ENCODE assay signal across 10 cellular contexts in the genomic region with DNA sequence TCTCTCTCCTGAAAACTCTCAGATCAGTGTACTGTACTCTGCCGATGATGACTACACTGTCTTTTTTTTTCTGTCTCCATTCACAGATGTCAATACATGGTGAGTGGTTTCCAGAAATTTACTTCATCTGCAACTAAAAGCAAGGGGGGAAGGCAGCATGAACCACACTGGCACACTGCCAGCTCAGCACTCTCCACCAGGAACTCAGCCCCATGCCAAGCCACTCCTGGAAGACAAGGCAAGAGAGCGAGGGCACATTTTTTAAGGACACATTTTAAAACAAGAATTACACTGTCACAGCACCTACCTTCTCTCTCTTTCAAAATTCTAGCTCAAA.
DNase-seq lines count a peak whose midpoint lies in the region; ATAC-seq and TF ChIP-seq lines count a peak whose summit lies in the region.
"Had no signal": no experiment of that assay in that cellular context is flagged by ENCODE, and none has a peak within 500 bp of the region (broad histone marks: within the 10 kb centered on the region; RNA-seq: fewer than 3 reads in every experiment).

No MANE protein-coding gene starts in this region.

- H3K4me3 ChIP-seq in HFF-Myc (replicated peaks; ENCODE audit: low read depth, low read length), result no peak overlapping the region
- no peak overlapping the region for H3K4me3 ChIP-seq in fibroblast of mammary gland (ENCODE audit: control insufficient read depth, low read depth, low read length)
- H3K4me3 ChIP-seq in mucosa of descending colon, result no peak overlapping the region
- H3K4me3 ChIP-seq: tibial nerve had no signal

- no peak for TF ChIP-seq CTCF in HFF-Myc (IDR thresholded peaks at IDR 0.05; ENCODE audit: low read depth, low read length, missing control alignments)
- TF ChIP-seq CTCF in fibroblast of mammary gland (conservative IDR thresholded peaks at IDR 0.05; ENCODE audit: control insufficient read depth, insufficient read depth, low read depth, low read length), result no peak
- TF ChIP-seq CTCF in mucosa of descending colon (IDR thresholded peaks at IDR 0.05), result no peak

- no peak for ATAC-seq in mucosa of descending colon
- ATAC-seq in activated T-helper 17 cell treated with anti-CD3 and anti-CD28 coated beads, Interleukin-2, amount 50 U/mL, for 72 hours (replicated peaks), result no peak

- peak; percentile 51 for DNase-seq in HFF-Myc (ENCODE audit: extremely low read depth, low read depth)
- DNase-seq in NCI-H510A (lab: John Stamatoyannopoulos, UW), result peak; percentile 10
- peak; percentile 78 for DNase-seq in fibroblast of mammary gland (ENCODE audit: low read depth)
- peak; percentile 85 for DNase-seq in renal cortical epithelial cell (ENCODE audit: low read depth)
- DNase-seq in mucosa of descending colon, result no peak
- no peak for DNase-seq in SK-N-DZ (ENCODE audit: low spot score)
- DNase-seq in DMS114 treated with DMSO at 0.1 percent for 48 hours (lab: John Stamatoyannopoulos, UW; ENCODE audit: unreplicated experiment), result no peak
- DNase-seq: activated CD4-positive, CD25-positive, alpha-beta regulatory T cell treated with anti-CD3 and anti-CD28 coated beads, Interleukin-2, amount 50 U/mL, for 72 hours had no signal

- no peak overlapping the region for H3K27ac Mint-ChIP-seq in activated T-helper 17 cell treated with anti-CD3 and anti-CD28 coated beads, Interleukin-2, amount 50 U/mL, for 72 hours

- no peaks in the 10 kb centered on the region for H3K9me3 Mint-ChIP-seq in activated T-helper 17 cell treated with anti-CD3 and anti-CD28 coated beads, Interleukin-2, amount 50 U/mL, for 72 hours

- no peaks in the 10 kb centered on the region for H3K4me1 Mint-ChIP-seq in activated T-helper 17 cell treated with anti-CD3 and anti-CD28 coated beads, Interleukin-2, amount 50 U/mL, for 72 hours

- H3K4me1 ChIP-seq in mucosa of descending colon (ENCODE audit: low read depth), result peaks cover 3% of the 10 kb centered on the region

- H3K27me3 Mint-ChIP-seq in activated T-helper 17 cell treated with anti-CD3 and anti-CD28 coated beads, Interleukin-2, amount 50 U/mL, for 72 hours, result peaks cover 3% of the 10 kb centered on the region

- no peak overlapping the region for H3K4me3 Mint-ChIP-seq in activated T-helper 17 cell treated with anti-CD3 and anti-CD28 coated beads, Interleukin-2, amount 50 U/mL, for 72 hours

- no peaks in the 10 kb centered on the region for H3K36me3 Mint-ChIP-seq in activated T-helper 17 cell treated with anti-CD3 and anti-CD28 coated beads, Interleukin-2, amount 50 U/mL, for 72 hours (ENCODE audit: low read depth)

- intact Hi-C loops in mucosa of descending colon (cut with DNase I, micrococcal nuclease), result no loop called here

- no peaks in the 10 kb centered on the region for H3K9me3 ChIP-seq in mucosa of descending colon
- H3K9me3 ChIP-seq: tibial nerve had no signal

- no peaks in the 10 kb centered on the region for H3K36me3 ChIP-seq in mucosa of descending colon (ENCODE audit: low read depth)
- H3K36me3 ChIP-seq: tibial nerve had no signal

Comparison
In these comparisons a context has a peak if more than half of its experiments do, and no peak if none do; other contexts are left out.
1. DNase-seq: peak in HFF-Myc (single experiment), NCI-H510A (single experiment), fibroblast of mammary gland (single experiment) and renal cortical epithelial cell (single experiment); none in mucosa of descending colon (0 of 3), SK-N-DZ (single experiment) and DMS114 treated with DMSO at 0.1 percent for 48 hours (single experiment).